ENCODE assay signal across 10 cellular contexts in genomic region chr6:1313364-1313754, GRCh38. TPM values are rescaled to one million over a fixed set of nuclear protein-coding genes. Genes with fewer than 3 reads are reported as not detected.
DNase-seq lines count a peak whose midpoint lies in the region; ATAC-seq and TF ChIP-seq lines count a peak whose summit lies in the region.
"Had no signal": no experiment of that assay in that cellular context is flagged by ENCODE, and none has a peak within 500 bp of the region (broad histone marks: within the 10 kb centered on the region; RNA-seq: fewer than 3 reads in every experiment).

No MANE protein-coding gene starts in this region.

- peaks cover 5% of the 10 kb centered on the region; the same call in 1 of the 2 replicates for H3K9me3 ChIP-seq in HUES6 (ENCODE audit: control insufficient read depth, insufficient read depth, low read depth, low read length)
- no peaks in the 10 kb centered on the region for H3K9me3 ChIP-seq in naive thymus-derived CD4-positive, alpha-beta T cell (ENCODE audit: control insufficient read depth in 2 of 3, low read length in 3 of 3)

- peaks cover 90% of the 10 kb centered on the region for H3K27me3 ChIP-seq in HUES6 (ENCODE audit: control insufficient read depth, insufficient read depth, low read length)
- peaks cover 7 to 8% of the 10 kb centered on the region in 2 donors for H3K27me3 ChIP-seq in naive thymus-derived CD4-positive, alpha-beta T cell (ENCODE audit: control insufficient read depth in 2 of 2, insufficient read depth in 2 of 2, low read length in 2 of 2)
- H3K27me3 ChIP-seq in brain microvascular endothelial cell (replicated peaks) = peaks cover 67% of the 10 kb centered on the region

- H3K36me3 ChIP-seq in HUES6 (ENCODE audit: control insufficient read depth, insufficient read depth, low read length) = no peaks in the 10 kb centered on the region
- H3K36me3 ChIP-seq in naive thymus-derived CD4-positive, alpha-beta T cell (ENCODE audit: control insufficient read depth in 2 of 3, insufficient read depth in 3 of 3, low read length in 3 of 3) = no peaks in the 10 kb centered on the region
- no peaks in the 10 kb centered on the region for H3K36me3 ChIP-seq in brain microvascular endothelial cell (replicated peaks)

- H3K27me3 Mint-ChIP-seq in endothelial cell (ENCODE audit: unreplicated experiment) = peaks cover 18% of the 10 kb centered on the region
- H3K27me3 Mint-ChIP-seq in naive thymus-derived CD4-positive, alpha-beta T cell = peaks cover 60 to 71% (median 66%) of the 10 kb centered on the region in 5 donors

- peak; percentile 15 for ATAC-seq in naive thymus-derived CD4-positive, alpha-beta T cell
- ATAC-seq in HG03045 (IDR thresholded peaks at IDR 0.05; ENCODE audit: unreplicated experiment) = no peak

- H3K36me3 Mint-ChIP-seq in endothelial cell (ENCODE audit: low read depth, unreplicated experiment) = no peaks in the 10 kb centered on the region
- H3K36me3 Mint-ChIP-seq in naive thymus-derived CD4-positive, alpha-beta T cell = peaks cover 0 to 6% (median 2%) of the 10 kb centered on the region in 5 donors
- H3K36me3 Mint-ChIP-seq: CD4-positive, CD25-positive, alpha-beta regulatory T cell had no signal

- in situ Hi-C loops in brain microvascular endothelial cell (cut with HindIII; ENCODE audit: low pct_ligation_motif_present, low sequenced_read_pairs) = no loop called here

- POLR2A ChIA-PET in naive thymus-derived CD4-positive, alpha-beta T cell (lab: Charles Lee) = no interaction called here

- intact Hi-C loops in naive thymus-derived CD4-positive, alpha-beta T cell (cut with micrococcal nuclease) = loop anchor here in 1 of 2 donors (5.0 kb wide), 2 partner anchors 299 to 516 kb away; no protein-coding TSS in a partner anchor
- intact Hi-C loops in lower leg skin (cut with DNase I; ENCODE audit: low total_unique reads) = loop anchor here (10.0 kb wide), 1 partner anchor 229 kb away; no protein-coding TSS in a partner anchor

- H3K9ac ChIP-seq in HUES6 (ENCODE audit: low read length) = no peak overlapping the region

- no peak for TF ChIP-seq POLR2A in lower leg skin (IDR thresholded peaks at IDR 0.05)

- H3K27ac Mint-ChIP-seq in endothelial cell (ENCODE audit: unreplicated experiment) = no peak overlapping the region
- H3K27ac Mint-ChIP-seq in naive thymus-derived CD4-positive, alpha-beta T cell = no peak overlapping the region
- H3K27ac Mint-ChIP-seq: CD4-positive, CD25-positive, alpha-beta regulatory T cell; naive thymus-derived CD8-positive, alpha-beta T cell had no signal

- no peaks in the 10 kb centered on the region for H3K9me3 Mint-ChIP-seq in endothelial cell (ENCODE audit: unreplicated experiment)
- H3K9me3 Mint-ChIP-seq in naive thymus-derived CD4-positive, alpha-beta T cell = peaks cover 0 to 11% (median 2%) of the 10 kb centered on the region in 11 donors

- peaks cover 9% of the 10 kb centered on the region; the same call in 1 of the 2 replicates for H3K4me1 ChIP-seq in HUES6 (ENCODE audit: control insufficient read depth, insufficient read depth, low read length)
- no peaks in the 10 kb centered on the region for H3K4me1 ChIP-seq in naive thymus-derived CD4-positive, alpha-beta T cell (ENCODE audit: control insufficient read depth in 2 of 2, insufficient read depth in 2 of 2, low read length in 2 of 2)

- CTCF ChIA-PET in naive thymus-derived CD4-positive, alpha-beta T cell (lab: Charles Lee) = no interaction called here

- H3K4me3 ChIP-seq in HUES6 (ENCODE audit: low read depth, low read length) (peak overlapping the region; percentile 52; the same call in 1 of the 2 replicates), brain microvascular endothelial cell (ENCODE audit: low read depth, low read length) (no peak overlapping the region), lower leg skin (ENCODE audit: low read depth, poor library complexity, severe bottlenecking) (no peak overlapping the region)
- H3K4me3 ChIP-seq in naive thymus-derived CD4-positive, alpha-beta T cell (ENCODE audit: low read length) = no peak overlapping the region

- H3K4me1 Mint-ChIP-seq in endothelial cell (ENCODE audit: unreplicated experiment) = peaks cover 25% of the 10 kb centered on the region
- peaks cover 21 to 45% (median 32%) of the 10 kb centered on the region in 7 donors for H3K4me1 Mint-ChIP-seq in naive thymus-derived CD4-positive, alpha-beta T cell

- DNase-seq in AG20443 (ENCODE audit: low spot score) (peak; percentile 32), endothelial cell (ENCODE audit: low spot score) (peak; percentile 33), brain microvascular endothelial cell (no peak), LoVo (ENCODE audit: low spot score) (no peak), lower leg skin (ENCODE audit: low spot score in 2 of 2) (no peak)
- no peak for DNase-seq in naive thymus-derived CD4-positive, alpha-beta T cell
- DNase-seq: naive thymus-derived CD8-positive, alpha-beta T cell had no signal

- H3K27ac ChIP-seq in HUES6 (ENCODE audit: low read depth, low read length) (no peak overlapping the region), brain microvascular endothelial cell (no peak overlapping the region)
- H3K27ac ChIP-seq in naive thymus-derived CD4-positive, alpha-beta T cell (ENCODE audit: low read depth, low read length) = no peak overlapping the region

- no peak for TF ChIP-seq CTCF in endothelial cell (IDR thresholded peaks at IDR 0.05; ENCODE audit: unreplicated experiment)
- TF ChIP-seq CTCF in brain microvascular endothelial cell (IDR thresholded peaks at IDR 0.05; ENCODE audit: low read depth, low read length, missing control alignments) = no peak
- no peak for TF ChIP-seq CTCF in lower leg skin (IDR thresholded peaks at IDR 0.05)

- H3K4me3 Mint-ChIP-seq in endothelial cell (ENCODE audit: unreplicated experiment) = no peak overlapping the region
- H3K4me3 Mint-ChIP-seq in naive thymus-derived CD4-positive, alpha-beta T cell = no peak overlapping the region

- WGBS in lower leg skin, 2 donors = 0% methylated on average over 7 of the region's 67 CpGs; no CpG with 5 or more reads in 1 of the 2 donors

RNA-seq across cellular contexts. Expression of gene FOXQ1, which starts 1.5 kb away (rescaled TPM):
- total RNA-seq in endothelial cell (ENCODE audit: unreplicated experiment) (0.67 TPM), lower leg skin (100 to 1,000 TPM in 2 of 4 donors, 10 to 100 TPM in 2; 54.1 to 117 (median 89.5) TPM)
- not detected for total RNA-seq in naive thymus-derived CD4-positive, alpha-beta T cell
- polyA plus RNA-seq in naive thymus-derived CD4-positive, alpha-beta T cell = not detected
- total RNA-seq: CD4-positive, CD25-positive, alpha-beta regulatory T cell; naive thymus-derived CD8-positive, alpha-beta T cell had no signal
- polyA plus RNA-seq: CD4-positive, CD25-positive, alpha-beta regulatory T cell; naive thymus-derived CD8-positive, alpha-beta T cell had no signal

Comparison
In these comparisons a context has a peak if more than half of its experiments do, and no peak if none do; other contexts are left out.
1. DNase-seq: peak in AG20443 (single experiment) and endothelial cell (single experiment); none in naive thymus-derived CD4-positive, alpha-beta T cell (0 of 9), brain microvascular endothelial cell (single experiment), LoVo (single experiment) and lower leg skin (0 of 2).
2. RNA of gene FOXQ1, which starts 1.5 kb away (total RNA-seq): 54.1 to 117 TPM in lower leg skin; 0.67 TPM in endothelial cell (single experiment) and not detected in naive thymus-derived CD4-positive, alpha-beta T cell; every median in the first group is over 10 times any median in the second.